ENCODE assay signal across 19 cellular contexts in the genomic region with DNA sequence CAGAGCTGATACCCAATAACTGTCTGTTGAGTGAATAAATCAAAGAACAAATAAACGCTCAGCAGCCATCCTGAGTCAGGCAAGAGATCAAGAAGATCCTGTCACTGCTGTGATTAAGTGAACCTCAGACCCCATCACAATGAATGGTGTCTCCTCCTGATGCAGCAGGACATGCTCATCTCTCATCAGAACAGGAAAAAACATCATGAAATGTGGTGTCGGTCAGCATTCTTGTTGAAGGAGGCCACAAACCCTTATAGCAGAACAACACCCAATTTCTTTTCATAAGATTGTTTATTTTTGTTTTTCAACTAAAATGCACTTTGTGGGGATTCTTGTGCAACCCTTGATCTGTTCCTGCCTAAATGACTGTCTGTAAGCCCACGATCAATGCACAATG.
A peak's percentile ranks its signal among the peaks of the same experiment; 100 is the strongest.
DNase-seq lines count a peak whose midpoint lies in the region; ATAC-seq and TF ChIP-seq lines count a peak whose summit lies in the region.
"Had no signal": no experiment of that assay in that cellular context is flagged by ENCODE, and none has a peak within 500 bp of the region (broad histone marks: within the 10 kb centered on the region; RNA-seq: fewer than 3 reads in every experiment).

No MANE protein-coding gene starts in this region.

- H3K27me3 ChIP-seq in IMR-90 (ENCODE audit: control insufficient read depth, insufficient read depth, low read length), result no peaks in the 10 kb centered on the region
- H3K27me3 ChIP-seq in spleen (replicated peaks in 1 of 7), result peaks cover 0 to 23% (median 0%) of the 10 kb centered on the region in 7 donors
- H3K27me3 ChIP-seq: uterus had no signal

- no peaks in the 10 kb centered on the region for H4K20me1 ChIP-seq in IMR-90 (ENCODE audit: insufficient read depth, low read length)

- H3K9ac ChIP-seq in IMR-90 (ENCODE audit: low read depth, low read length), result no peak overlapping the region

- H2BK5ac ChIP-seq in IMR-90 (ENCODE audit: low read depth, low read length, poor library complexity, severe bottlenecking), result no peak overlapping the region

- no peak overlapping the region for H2AK9ac ChIP-seq in IMR-90 (replicated peaks; ENCODE audit: low read depth, low read length, poor library complexity)

- no peak overlapping the region for H2BK20ac ChIP-seq in IMR-90 (ENCODE audit: low read depth, low read length)

- peak overlapping the region; percentile 36 for H3K14ac ChIP-seq in IMR-90 (replicated peaks; ENCODE audit: low read depth, low read length)

- H4K91ac ChIP-seq in IMR-90 (ENCODE audit: insufficient read depth, low read depth, low read length), result no peak overlapping the region

- H3K4ac ChIP-seq in IMR-90 (ENCODE audit: low read depth, low read length), result 0 out of 2 replicates have a peak overlapping the region, but pooled peaks have one; percentile 5

- CTCF ChIA-PET in activated CD8-positive, alpha-beta memory T cell treated with anti-CD3 and anti-CD28 coated beads, Interleukin-2, amount 10 ng/mL, durations not matched to agents 7 days and 5 days (lab: Charles Lee), result no interaction called here
- CTCF ChIA-PET in IMR-90 (lab: Yijun Ruan, JAX), result no interaction called here

- dilution Hi-C loops in IMR-90 (cut with HindIII; ENCODE audit: low sequenced_read_pairs, unreplicated experiment), result no loop called here

- intact Hi-C loops in IMR-90 (cut with micrococcal nuclease) (no loop called here), spleen (cut with DNase I; ENCODE audit: low total_unique reads) (no loop called here)

- H2AFZ ChIP-seq in IMR-90 (replicated peaks; ENCODE audit: low read length, poor library complexity), result no peak overlapping the region

- peaks cover 89% of the 10 kb centered on the region for H3K4me1 Mint-ChIP-seq in activated CD8-positive, alpha-beta memory T cell treated with anti-CD3 and anti-CD28 coated beads, Interleukin-2, amount 10 ng/mL, durations not matched to agents 7 days and 5 days
- H3K4me1 Mint-ChIP-seq in activated naive CD8-positive, alpha-beta T cell (ENCODE audit: low read depth), result peaks cover 93% of the 10 kb centered on the region

- no peak overlapping the region for H3K23ac ChIP-seq in IMR-90 (ENCODE audit: low read depth, low read length)

- H2AK5ac ChIP-seq in IMR-90 (ENCODE audit: low read depth, low read length), result no peak overlapping the region

- no peak overlapping the region for H3K4me2 ChIP-seq in IMR-90 (ENCODE audit: low read depth, low read length)

- no peaks in the 10 kb centered on the region for H3K9me3 Mint-ChIP-seq in activated CD8-positive, alpha-beta memory T cell treated with anti-CD3 and anti-CD28 coated beads, Interleukin-2, amount 10 ng/mL, durations not matched to agents 7 days and 5 days (ENCODE audit: low read depth)
- H3K9me3 Mint-ChIP-seq in activated naive CD8-positive, alpha-beta T cell (ENCODE audit: low read depth), result no peaks in the 10 kb centered on the region

- TF ChIP-seq POLR2A in IMR-90 (IDR thresholded peaks at IDR 0.05; ENCODE audit: low read depth, low read length) (no peak), spleen (IDR thresholded peaks at IDR 0.05) (no peak)

- no peak overlapping the region for H4K5ac ChIP-seq in IMR-90 (ENCODE audit: low read depth, low read length)

- H3K27ac ChIP-seq in IMR-90 (ENCODE audit: insufficient read depth, low read length) (no peak overlapping the region), spleen (peak overlapping the region in 6 of 8 donors; percentile 9 to 80 (median 54))
- H3K27ac ChIP-seq: epithelial cell of prostate, SK-N-MC, uterus had no signal

- H3K56ac ChIP-seq in IMR-90 (ENCODE audit: extremely low read depth, insufficient read depth, low read length), result no peak overlapping the region

- H4K8ac ChIP-seq in IMR-90 (ENCODE audit: low read depth in 2 of 2, low read length in 2 of 2), result no peak overlapping the region

- DNase-seq in activated CD8-positive, alpha-beta memory T cell treated with anti-CD3 and anti-CD28 coated beads, Interleukin-2, amount 10 ng/mL, durations not matched to agents 7 days and 5 days, result peak; percentile 62
- no peak for DNase-seq in activated CD8-positive, alpha-beta memory T cell treated with anti-CD3 and anti-CD28 coated beads, Interleukin-2, amount 50 U/mL, for 48 hours
- DNase-seq in IMR-90 (no peak), spleen (no peak), NCI-H1105 treated with DMSO at 0.1 percent for 48 hours (lab: John Stamatoyannopoulos, UW) (no peak)
- DNase-seq: C1 segment of cervical spinal cord; GF-D8; left ventricle myocardium superior; NCI-H1417; NCI-H2107; NCI-H510A treated with DMSO at 0.1 percent for 48 hours; RPMI8226; stimulated activated CD4-positive, alpha-beta T cell treated with anti-CD3 and anti-CD28 coated beads, Interleukin-2, amount 100 ng/mL, for 48 hours; uterus had no signal

- no peak for TF ChIP-seq RAD21 in IMR-90 (IDR thresholded peaks at IDR 0.05; ENCODE audit: low read length)

- no peak overlapping the region for H3K18ac ChIP-seq in IMR-90 (ENCODE audit: low read depth, low read length)

- H2BK15ac ChIP-seq in IMR-90 (ENCODE audit: low read depth, low read length), result no peak overlapping the region

- 50% methylated on average over 1 of the region's 3 CpGs; no CpG with 5 or more reads in 1 of the 2 experiments for WGBS in IMR-90 (ENCODE audit: extremely low coverage in 2 of 2, insufficient read length in 1 of 2), 2 experiments
- 63 to 78% (median 67%) methylated on average over 3 of the region's 3 CpGs for WGBS in spleen, 5 donors

- peaks cover 19% of the 10 kb centered on the region; the same call in 1 of the 2 replicates for H3K9me1 ChIP-seq in IMR-90 (ENCODE audit: insufficient read depth, low read length)

- in situ Hi-C loops in IMR-90 (cut with MboI; ENCODE audit: low sequenced_read_pairs), result no loop called here

- H3K36me3 Mint-ChIP-seq in activated CD8-positive, alpha-beta memory T cell treated with anti-CD3 and anti-CD28 coated beads, Interleukin-2, amount 10 ng/mL, durations not matched to agents 7 days and 5 days, result peaks cover 58% of the 10 kb centered on the region
- peaks cover 15% of the 10 kb centered on the region for H3K36me3 Mint-ChIP-seq in activated naive CD8-positive, alpha-beta T cell

- POLR2A ChIA-PET in IMR-90 (lab: Charles Lee; ENCODE audit: unreplicated experiment), result no interaction called here

- TF ChIP-seq CTCF in IMR-90 (conservative IDR thresholded peaks at IDR 0.05; ENCODE audit: low read depth, low read length) (no peak), spleen (IDR thresholded peaks at IDR 0.05 in 8 of 11, conservative IDR thresholded peaks at IDR 0.05 in 3 of 11) (no peak)

- peak overlapping the region; percentile 40 for H3K4me3 Mint-ChIP-seq in activated CD8-positive, alpha-beta memory T cell treated with anti-CD3 and anti-CD28 coated beads, Interleukin-2, amount 10 ng/mL, durations not matched to agents 7 days and 5 days
- H3K4me3 Mint-ChIP-seq in activated naive CD8-positive, alpha-beta T cell, result peak overlapping the region; percentile 73

- peaks cover 0 to 3% of the 10 kb centered on the region in 2 experiments; a peak in 1 of 4 replicates for H3K79me1 ChIP-seq in IMR-90 (ENCODE audit: low read depth in 1 of 2, low read length in 2 of 2)

- no peaks in the 10 kb centered on the region for H3K27me3 Mint-ChIP-seq in activated CD8-positive, alpha-beta memory T cell treated with anti-CD3 and anti-CD28 coated beads, Interleukin-2, amount 10 ng/mL, durations not matched to agents 7 days and 5 days
- H3K27me3 Mint-ChIP-seq in activated naive CD8-positive, alpha-beta T cell, result no peaks in the 10 kb centered on the region

- peaks cover 26% of the 10 kb centered on the region for H3K4me1 ChIP-seq in IMR-90 (ENCODE audit: control insufficient read depth, insufficient read depth, low read length)
- H3K4me1 ChIP-seq in spleen, result peaks cover 27 to 77% (median 52%) of the 10 kb centered on the region in 6 donors
- H3K4me1 ChIP-seq: uterus had no signal

- peak; percentile 9 for ATAC-seq in activated CD8-positive, alpha-beta memory T cell treated with anti-CD3 and anti-CD28 coated beads, Interleukin-2, amount 10 ng/mL, durations not matched to agents 7 days and 5 days
- no peak for ATAC-seq in IMR-90 (ENCODE audit: low read depth)
- ATAC-seq in HG02840 (IDR thresholded peaks at IDR 0.05; ENCODE audit: low FRiP score, unreplicated experiment), result no peak
- no peak for ATAC-seq in HG03135 (IDR thresholded peaks at IDR 0.05; ENCODE audit: unreplicated experiment)
- ATAC-seq: left ventricle myocardium superior had no signal

- H3K27ac Mint-ChIP-seq in activated CD8-positive, alpha-beta memory T cell treated with anti-CD3 and anti-CD28 coated beads, Interleukin-2, amount 10 ng/mL, durations not matched to agents 7 days and 5 days, result peak overlapping the region; percentile 90
- peak overlapping the region; percentile 73 for H3K27ac Mint-ChIP-seq in activated naive CD8-positive, alpha-beta T cell

- H3K4me3 ChIP-seq in IMR-90 (ENCODE audit: insufficient read depth, low read depth, low read length) (no peak overlapping the region), spleen (no peak overlapping the region)
- H3K4me3 ChIP-seq: SK-N-MC, uterus had no signal

- H3K36me3 ChIP-seq in IMR-90 (ENCODE audit: control insufficient read depth, insufficient read depth, low read length), result peaks cover 4% of the 10 kb centered on the region
- H3K36me3 ChIP-seq in spleen, result peaks cover 0 to 4% (median 0%) of the 10 kb centered on the region in 6 donors
- H3K36me3 ChIP-seq: uterus had no signal

- H2BK120ac ChIP-seq in IMR-90 (ENCODE audit: low read depth, low read length), result peak overlapping the region; percentile 6; the same call in 1 of the 2 replicates

- H3K9me3 ChIP-seq in IMR-90 (ENCODE audit: control insufficient read depth, insufficient read depth, low read length) (no peaks in the 10 kb centered on the region), spleen (no peaks in the 10 kb centered on the region)
- H3K9me3 ChIP-seq: uterus had no signal

- BruUV-seq in IMR-90 (replicated peaks; lab: Mats Ljungman, UMichigan), result no TSS peak

TF ChIP-seq in IMR-90, 13 proteins besides CTCF, POLR2A, EP300 and RAD21:
- TF ChIP-seq NFE2L2 (IDR thresholded peaks at IDR 0.05; ENCODE audit: low read depth, low read length), result no peak
- TF ChIP-seq RFX5 (IDR thresholded peaks at IDR 0.05; ENCODE audit: low read depth, low read length), result no peak
- no peak for TF ChIP-seq MXI1 (IDR thresholded peaks at IDR 0.05; ENCODE audit: borderline replicate concordance, low read depth, low read length)
- no peak for TF ChIP-seq MAZ (IDR thresholded peaks at IDR 0.05; ENCODE audit: borderline replicate concordance, low read depth, low read length)
- TF ChIP-seq, protein P1, sequence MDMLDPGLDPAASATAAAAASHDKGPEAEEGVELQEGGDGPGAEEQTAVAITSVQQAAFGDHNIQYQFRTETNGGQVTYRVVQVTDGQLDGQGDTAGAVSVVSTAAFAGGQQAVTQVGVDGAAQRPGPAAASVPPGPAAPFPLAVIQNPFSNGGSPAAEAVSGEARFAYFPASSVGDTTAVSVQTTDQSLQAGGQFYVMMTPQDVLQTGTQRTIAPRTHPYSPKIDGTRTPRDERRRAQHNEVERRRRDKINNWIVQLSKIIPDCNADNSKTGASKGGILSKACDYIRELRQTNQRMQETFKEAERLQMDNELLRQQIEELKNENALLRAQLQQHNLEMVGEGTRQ (IDR thresholded peaks at IDR 0.05; ENCODE audit: low read depth, low read length), result no peak
- 0 out of 2 replicates have a peak, but pooled peaks have one; percentile 29 for TF ChIP-seq CEBPB (IDR thresholded peaks at IDR 0.05; ENCODE audit: low read depth, low read length)
